In the genomic region with DNA sequence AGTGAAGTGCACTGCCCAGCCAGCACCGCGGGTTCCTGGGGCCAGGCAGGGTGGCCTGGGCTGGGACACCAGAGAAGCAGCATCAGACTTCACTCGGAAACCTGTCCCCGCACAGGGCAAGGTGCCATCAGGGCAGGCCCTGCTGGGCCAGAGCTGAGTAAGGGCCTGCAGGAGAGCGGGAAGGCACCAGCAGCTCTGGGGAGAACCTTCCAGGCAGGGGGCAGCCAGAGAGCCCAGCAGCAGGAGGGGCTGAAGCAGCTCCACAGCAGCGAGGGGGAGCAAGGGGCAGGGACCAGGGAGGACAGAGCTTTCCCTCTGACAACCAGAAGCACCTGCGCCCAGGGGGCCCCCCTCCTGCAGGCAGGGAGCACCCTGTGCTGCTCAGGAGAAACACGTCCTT, we compare ENCODE assay signal across 28 cellular contexts.
A peak's percentile ranks its signal among the peaks of the same experiment; 100 is the strongest.
DNase-seq lines count a peak whose midpoint lies in the region; ATAC-seq and TF ChIP-seq lines count a peak whose summit lies in the region.
"Had no signal": no experiment of that assay in that cellular context is flagged by ENCODE, and none has a peak within 500 bp of the region (broad histone marks: within the 10 kb centered on the region; RNA-seq: fewer than 3 reads in every experiment).

No MANE protein-coding gene starts in this region.

- ATAC-seq in aorta (ENCODE audit: low FRiP score): no peak
- ATAC-seq: activated T-cell treated with anti-CD3 and anti-CD28 coated beads, Interleukin-2, amount 50 U/mL, for 4 hours; gastrocnemius medialis; left lung; PC-3; stimulated activated effector memory CD8-positive, alpha-beta T cell treated with anti-CD3 and anti-CD28 coated beads, Interleukin-12 subunit alpha, Interleukin-12 subunit beta, amount 100 ng/mL, for 72 hours had no signal

- H3K27me3 ChIP-seq in neural progenitor cell: no peaks in the 10 kb centered on the region
- H3K27me3 ChIP-seq in aorta (ENCODE audit: control insufficient read depth in 1 of 2, insufficient read depth in 2 of 2, low read length in 1 of 2): no peaks in the 10 kb centered on the region
- H3K27me3 ChIP-seq: dorsolateral prefrontal cortex, left lung, neutrophil, right lobe of liver had no signal

- H3K27ac ChIP-seq in VCaP: peak overlapping the region; percentile 79
- H3K27ac ChIP-seq in neural progenitor cell: no peak overlapping the region
- H3K27ac ChIP-seq in aorta (ENCODE audit: low read depth in 1 of 2, low read length in 2 of 2): no peak overlapping the region
- H3K27ac ChIP-seq: 22Rv1, gastrocnemius medialis, KMS-11, left lung, neutrophil, right lobe of liver had no signal

- peaks cover 5% of the 10 kb centered on the region for H3K4me1 ChIP-seq in neural progenitor cell
- no peaks in the 10 kb centered on the region for H3K4me1 ChIP-seq in aorta (ENCODE audit: control insufficient read depth in 1 of 2, insufficient read depth in 2 of 2, low read length in 2 of 2)
- H3K4me1 ChIP-seq: HAP-1 had no signal

- peaks cover 48% of the 10 kb centered on the region for H4K20me1 ChIP-seq in neural progenitor cell (ENCODE audit: low read depth)

- H2AFZ ChIP-seq in neural progenitor cell (replicated peaks): no peak overlapping the region

- intact Hi-C loops in aorta (cut with DNase I): no loop called here

- H3K4me3 ChIP-seq in neural progenitor cell: no peak overlapping the region
- no peak overlapping the region for H3K4me3 ChIP-seq in aorta (ENCODE audit: low read length in 2 of 2)
- H3K4me3 ChIP-seq: dorsolateral prefrontal cortex, gastrocnemius medialis, HAP-1, left lung, right lobe of liver had no signal

- no peaks in the 10 kb centered on the region for H3K9me3 Mint-ChIP-seq in neural progenitor cell
- H3K9me3 Mint-ChIP-seq: activated T-cell treated with anti-CD3 and anti-CD28 coated beads, Interleukin-2, amount 50 U/mL, for 4 hours; T-helper 2 cell treated with Interferon-gamma antibody and Interleukin-4, amounts not matched to agents 5 μg/mL and 100 μg/mL, for 36 hours had no signal

- WGBS in aorta, 2 donors: 88 to 89% methylated on average over 7 to 8 of the region's 8 CpGs

- H3K9me3 ChIP-seq in neural progenitor cell (ENCODE audit: low read depth) (no peaks in the 10 kb centered on the region), aorta (ENCODE audit: control insufficient read depth, low read length) (no peaks in the 10 kb centered on the region)
- H3K9me3 ChIP-seq: gastrocnemius medialis, HAP-1, left lung, neutrophil, right lobe of liver had no signal

- H3K79me2 ChIP-seq in neural progenitor cell (ENCODE audit: low read depth): peaks cover 36% of the 10 kb centered on the region

- H3K27me3 Mint-ChIP-seq in neural progenitor cell (ENCODE audit: insufficient read depth, low read depth): peaks cover 4% of the 10 kb centered on the region
- H3K27me3 Mint-ChIP-seq: activated CD4-positive, alpha-beta T cell treated with anti-CD3 and anti-CD28 coated beads, Interleukin-2, amount 10 ng/mL, durations not matched to agents 7 days and 5 days; CD4-positive, alpha-beta memory T cell had no signal

- peaks cover 24% of the 10 kb centered on the region for H3K36me3 Mint-ChIP-seq in neural progenitor cell
- H3K36me3 Mint-ChIP-seq: CD4-positive, alpha-beta memory T cell; stimulated activated effector memory CD8-positive, alpha-beta T cell treated with anti-CD3 and anti-CD28 coated beads, Interleukin-12 subunit alpha, Interleukin-12 subunit beta, amount 100 ng/mL, for 72 hours had no signal

- peak overlapping the region; percentile 37 for H3K9ac ChIP-seq in neural progenitor cell
- H3K9ac ChIP-seq: KMS-11 had no signal

- no peak overlapping the region for H3K27ac Mint-ChIP-seq in neural progenitor cell
- H3K27ac Mint-ChIP-seq: activated CD4-positive, alpha-beta T cell treated with anti-CD3 and anti-CD28 coated beads, Interleukin-2, amount 10 ng/mL, durations not matched to agents 7 days and 5 days; CD4-positive, alpha-beta memory T cell; stimulated activated effector memory CD8-positive, alpha-beta T cell treated with anti-CD3 and anti-CD28 coated beads, Interleukin-12 subunit alpha, Interleukin-12 subunit beta, amount 100 ng/mL, for 72 hours; T-helper 2 cell treated with Interferon-gamma antibody and Interleukin-4, amounts not matched to agents 5 μg/mL and 100 μg/mL, for 36 hours had no signal

- DNase-seq in DMS53 (lab: John Stamatoyannopoulos, UW) (peak; percentile 43), DMS53 treated with DMSO at 0.1 percent for 48 hours (lab: John Stamatoyannopoulos, UW; ENCODE audit: unreplicated experiment) (no peak), DMS79 treated with DMSO at 0.1 percent for 48 hours (lab: John Stamatoyannopoulos, UW) (peak; percentile 57), neural progenitor cell (ENCODE audit: low spot score) (no peak), NCI-H1694 (lab: John Stamatoyannopoulos, UW) (no peak), aorta (no peak)
- no peak for DNase-seq in stimulated activated CD4-positive, alpha-beta T cell treated with anti-CD3 and anti-CD28 coated beads, Interleukin-2, amount 100 ng/mL, for 24 hours
- DNase-seq: activated CD4-positive, alpha-beta T cell treated with anti-CD3 and anti-CD28 coated beads, Interleukin-2, amount 10 ng/mL, durations not matched to agents 7 days and 5 days; activated gamma-delta T cell treated with Interleukin-2 at 50 U/mL for 16 hours; activated T-cell treated with anti-CD3 and anti-CD28 coated beads, Interleukin-2, amount 50 U/mL, for 4 hours; CD4-positive, alpha-beta memory T cell; dorsolateral prefrontal cortex; gastrocnemius medialis; hippocampal formation; mesenchymal stem cell; NCI-H187; NK-92 treated with Interleukin-12 subunit alpha and Interleukin-12 subunit beta, amount 100 ng/mL, for 24 hours; PC-3; right lobe of liver; stimulated activated CD4-positive, alpha-beta T cell treated with anti-CD3 and anti-CD28 coated beads, Interleukin-4, amount 100 ng/mL, for 24 hours had no signal

- H3K4me2 ChIP-seq in neural progenitor cell: no peak overlapping the region
- H3K4me2 ChIP-seq: KMS-11 had no signal

- TF ChIP-seq CTCF in VCaP (conservative IDR thresholded peaks at IDR 0.05): no peak
- no peak for TF ChIP-seq CTCF in neural progenitor cell (IDR thresholded peaks at IDR 0.05)

- H3K36me3 ChIP-seq in neural progenitor cell (no peaks in the 10 kb centered on the region), aorta (ENCODE audit: control insufficient read depth in 1 of 2, insufficient read depth in 2 of 2, low read length in 1 of 2) (no peaks in the 10 kb centered on the region)
- H3K36me3 ChIP-seq: gastrocnemius medialis, HAP-1, left lung, neutrophil, right lobe of liver had no signal

- no peaks in the 10 kb centered on the region for H3F3A ChIP-seq in neural progenitor cell (ENCODE audit: low read depth)

- H3K4me3 Mint-ChIP-seq in neural progenitor cell: no peak overlapping the region
- H3K4me3 Mint-ChIP-seq: activated CD4-positive, alpha-beta T cell treated with anti-CD3 and anti-CD28 coated beads, Interleukin-2, amount 10 ng/mL, durations not matched to agents 7 days and 5 days; activated T-cell treated with anti-CD3 and anti-CD28 coated beads, Interleukin-2, amount 50 U/mL, for 4 hours; CD4-positive, alpha-beta memory T cell; stimulated activated effector memory CD8-positive, alpha-beta T cell treated with anti-CD3 and anti-CD28 coated beads, Interleukin-12 subunit alpha, Interleukin-12 subunit beta, amount 100 ng/mL, for 72 hours; T-helper 2 cell treated with Interferon-gamma antibody and Interleukin-4, amounts not matched to agents 5 μg/mL and 100 μg/mL, for 36 hours had no signal

- H3K4me1 Mint-ChIP-seq in neural progenitor cell: peaks cover 34% of the 10 kb centered on the region
- H3K4me1 Mint-ChIP-seq: activated CD4-positive, alpha-beta T cell treated with anti-CD3 and anti-CD28 coated beads, Interleukin-2, amount 10 ng/mL, durations not matched to agents 7 days and 5 days; CD4-positive, alpha-beta memory T cell had no signal

Comparison
In these comparisons a context has a peak if more than half of its experiments do, and no peak if none do; other contexts are left out.
1. DNase-seq: peak in DMS53 (single experiment) and DMS79 treated with DMSO at 0.1 percent for 48 hours (single experiment); none in DMS53 treated with DMSO at 0.1 percent for 48 hours (single experiment), neural progenitor cell (single experiment), NCI-H1694 (single experiment), stimulated activated CD4-positive, alpha-beta T cell treated with anti-CD3 and anti-CD28 coated beads, Interleukin-2, amount 100 ng/mL, for 24 hours (0 of 2) and aorta (0 of 2).